30 cellular contexts compared by ENCODE assay signal in genomic region chr10:47189802-47190201, GRCh38.
"Had no signal": no experiment of that assay in that cellular context is flagged by ENCODE, and none has a peak within 500 bp of the region (broad histone marks: within the 10 kb centered on the region; RNA-seq: fewer than 3 reads in every experiment).

No MANE protein-coding gene starts in this region.

- H3K36me3 ChIP-seq: brain microvascular endothelial cell, gastroesophageal sphincter, ovary, upper lobe of left lung, vagina had no signal

- DNase-seq: activated CD4-positive, alpha-beta T cell treated with anti-CD3 and anti-CD28 coated beads for 4 hours; activated CD4-positive, alpha-beta T cell treated with anti-CD3 and anti-CD28 coated beads, Interleukin-2, amount 50 U/mL, for 4 hours; activated CD8-positive, alpha-beta memory T cell treated with anti-CD3 and anti-CD28 coated beads for 24 hours; activated effector memory CD4-positive, alpha-beta T cell treated with anti-CD3 and anti-CD28 coated beads, Interleukin-2, amount 50 U/mL, for 16 hours; activated naive CD4-positive, alpha-beta T cell treated with anti-CD3 and anti-CD28 coated beads for 36 hours; activated naive CD8-positive, alpha-beta T cell treated with anti-CD3 and anti-CD28 coated beads, Interleukin-2, amount 10 ng/mL, durations not matched to agents 7 days and 5 days; activated T-cell treated with anti-CD3 and anti-CD28 coated beads, Interleukin-2, amount 50 U/mL, for 1 hour; amniotic stem cell; brain microvascular endothelial cell; cortex of kidney; effector memory CD8-positive, alpha-beta T cell; erythroblast; hippocampal formation; left colon; naive B cell; nephron progenitor cell; ovary; stimulated activated CD4-positive, alpha-beta T cell treated with anti-CD3 and anti-CD28 coated beads, Interleukin-4, amount 100 ng/mL, for 24 hours; stimulated activated naive CD8-positive, alpha-beta T cell treated with anti-CD3 and anti-CD28 coated beads, Interleukin-15, amount 100 ng/mL, for 72 hours; substantia nigra had no signal

- ATAC-seq: effector memory CD8-positive, alpha-beta T cell; gastroesophageal sphincter; sciatic nerve; stimulated activated effector memory CD8-positive, alpha-beta T cell treated with anti-CD3 and anti-CD28 coated beads, Interleukin-12 subunit alpha, Interleukin-12 subunit beta, amount 100 ng/mL, for 72 hours; stimulated activated naive CD8-positive, alpha-beta T cell treated with anti-CD3 and anti-CD28 coated beads, Interleukin-15, amount 100 ng/mL, for 72 hours had no signal

- H3K4me1 Mint-ChIP-seq: mesothelial cell of epicardium; naive B cell; stimulated activated effector memory CD8-positive, alpha-beta T cell treated with anti-CD3 and anti-CD28 coated beads, Interleukin-12 subunit alpha, Interleukin-12 subunit beta, amount 100 ng/mL, for 72 hours had no signal

- H3K9me3 Mint-ChIP-seq: activated naive CD4-positive, alpha-beta T cell treated with anti-CD3 and anti-CD28 coated beads for 36 hours; activated naive CD8-positive, alpha-beta T cell treated with anti-CD3 and anti-CD28 coated beads, Interleukin-2, amount 10 ng/mL, durations not matched to agents 7 days and 5 days; activated T-helper 1 cell treated with anti-CD3 and anti-CD28 coated beads, Interleukin-12 subunit alpha, Interleukin-12 subunit beta, Interleukin-2, Interleukin-4 antibody, amounts not matched to agents 30 ng/mL and 10 ng/mL and 1 ng/mL, durations not matched to agents 14 hours and 24 hours and 36 hours; effector memory CD8-positive, alpha-beta T cell; mesothelial cell of epicardium; nephron progenitor cell; stimulated activated effector memory CD8-positive, alpha-beta T cell treated with anti-CD3 and anti-CD28 coated beads, Interleukin-12 subunit alpha, Interleukin-12 subunit beta, amount 100 ng/mL, for 72 hours; stimulated activated naive CD8-positive, alpha-beta T cell treated with anti-CD3 and anti-CD28 coated beads, Interleukin-15, amount 100 ng/mL, for 72 hours had no signal

- H3K36me3 Mint-ChIP-seq: activated naive CD8-positive, alpha-beta T cell treated with anti-CD3 and anti-CD28 coated beads, Interleukin-2, amount 10 ng/mL, durations not matched to agents 7 days and 5 days; mesothelial cell of epicardium; naive B cell; stimulated activated effector memory CD8-positive, alpha-beta T cell treated with anti-CD3 and anti-CD28 coated beads, Interleukin-12 subunit alpha, Interleukin-12 subunit beta, amount 100 ng/mL, for 72 hours had no signal

- H3K27me3 ChIP-seq: brain microvascular endothelial cell, gastroesophageal sphincter, ovary, upper lobe of left lung, vagina had no signal

- H3K27ac Mint-ChIP-seq: activated naive CD4-positive, alpha-beta T cell treated with anti-CD3 and anti-CD28 coated beads for 36 hours; activated naive CD8-positive, alpha-beta T cell treated with anti-CD3 and anti-CD28 coated beads, Interleukin-2, amount 10 ng/mL, durations not matched to agents 7 days and 5 days; activated T-helper 1 cell treated with anti-CD3 and anti-CD28 coated beads, Interleukin-12 subunit alpha, Interleukin-12 subunit beta, Interleukin-2, Interleukin-4 antibody, amounts not matched to agents 30 ng/mL and 10 ng/mL and 1 ng/mL, durations not matched to agents 14 hours and 24 hours and 36 hours; effector memory CD8-positive, alpha-beta T cell; mesothelial cell of epicardium; nephron progenitor cell; progenitor cell of endocrine pancreas; stimulated activated effector memory CD8-positive, alpha-beta T cell treated with anti-CD3 and anti-CD28 coated beads, Interleukin-12 subunit alpha, Interleukin-12 subunit beta, amount 100 ng/mL, for 72 hours had no signal

- H3K4me3 Mint-ChIP-seq: activated naive CD4-positive, alpha-beta T cell treated with anti-CD3 and anti-CD28 coated beads for 36 hours; activated naive CD8-positive, alpha-beta T cell treated with anti-CD3 and anti-CD28 coated beads, Interleukin-2, amount 10 ng/mL, durations not matched to agents 7 days and 5 days; activated T-helper 1 cell treated with anti-CD3 and anti-CD28 coated beads, Interleukin-12 subunit alpha, Interleukin-12 subunit beta, Interleukin-2, Interleukin-4 antibody, amounts not matched to agents 30 ng/mL and 10 ng/mL and 1 ng/mL, durations not matched to agents 14 hours and 24 hours and 36 hours; effector memory CD8-positive, alpha-beta T cell; mesothelial cell of epicardium; naive B cell; nephron progenitor cell; stimulated activated effector memory CD8-positive, alpha-beta T cell treated with anti-CD3 and anti-CD28 coated beads, Interleukin-12 subunit alpha, Interleukin-12 subunit beta, amount 100 ng/mL, for 72 hours; stimulated activated naive CD8-positive, alpha-beta T cell treated with anti-CD3 and anti-CD28 coated beads, Interleukin-15, amount 100 ng/mL, for 72 hours had no signal

- H3K27ac ChIP-seq: brain microvascular endothelial cell, gastroesophageal sphincter, ovary, skin epidermis, upper lobe of left lung, vagina, VCaP had no signal

- H3K4me3 ChIP-seq: gastroesophageal sphincter, ovary, skin epidermis, upper lobe of left lung, vagina had no signal

- H3K27me3 Mint-ChIP-seq: activated naive CD8-positive, alpha-beta T cell treated with anti-CD3 and anti-CD28 coated beads, Interleukin-2, amount 10 ng/mL, durations not matched to agents 7 days and 5 days; effector memory CD8-positive, alpha-beta T cell; naive B cell; stimulated activated naive CD8-positive, alpha-beta T cell treated with anti-CD3 and anti-CD28 coated beads, Interleukin-15, amount 100 ng/mL, for 72 hours had no signal

- H3K4me1 ChIP-seq: gastroesophageal sphincter, upper lobe of left lung, vagina had no signal

- H3K9me3 ChIP-seq: gastroesophageal sphincter, ovary, upper lobe of left lung, vagina had no signal
